ENCODE assay signal across 22 cellular contexts in the genomic region with DNA sequence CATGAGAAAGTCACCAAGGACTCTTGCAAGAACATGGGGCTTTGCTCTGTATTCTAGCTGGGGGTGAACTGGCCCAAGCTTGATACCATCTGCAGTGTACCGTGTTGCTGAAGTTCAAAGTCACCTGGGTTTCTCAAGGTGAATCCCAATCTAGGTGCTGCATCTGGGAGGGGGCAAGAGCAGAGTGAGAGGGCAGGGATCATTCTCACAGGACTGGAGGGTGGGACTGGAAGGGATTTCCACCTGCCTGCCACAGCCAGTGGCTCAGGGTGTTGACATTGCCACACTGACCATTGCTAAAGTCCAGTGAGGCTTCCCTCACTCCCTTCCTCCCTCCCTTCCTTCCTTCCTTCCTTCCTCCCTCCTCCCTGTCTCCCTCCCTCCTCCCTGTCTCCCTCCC.
"Had no signal": no experiment of that assay in that cellular context is flagged by ENCODE, and none has a peak within 500 bp of the region (broad histone marks: within the 10 kb centered on the region; RNA-seq: fewer than 3 reads in every experiment).

No MANE protein-coding gene starts in this region.

- H3K27ac Mint-ChIP-seq: activated CD8-positive, alpha-beta T cell treated with anti-CD3 and anti-CD28 coated beads for 36 hours; activated naive CD4-positive, alpha-beta T cell treated with anti-CD3 and anti-CD28 coated beads, Interleukin-2, amount 50 U/mL, for 24 hours; T-helper 17 cell had no signal

- H3K4me3 ChIP-seq: ascending aorta, body of pancreas, K562 had no signal

- H3K27me3 ChIP-seq: ascending aorta, body of pancreas had no signal

- H3K4me1 ChIP-seq: ascending aorta, body of pancreas had no signal

- H3K9me3 ChIP-seq: ascending aorta, body of pancreas had no signal

- H3K27me3 Mint-ChIP-seq: central memory CD8-positive, alpha-beta T cell had no signal

- H3K4me3 Mint-ChIP-seq: activated CD8-positive, alpha-beta T cell treated with anti-CD3 and anti-CD28 coated beads for 36 hours; activated naive CD4-positive, alpha-beta T cell treated with anti-CD3 and anti-CD28 coated beads, Interleukin-2, amount 50 U/mL, for 24 hours; central memory CD8-positive, alpha-beta T cell; T-helper 17 cell had no signal

- ATAC-seq: activated CD8-positive, alpha-beta T cell treated with anti-CD3 and anti-CD28 coated beads for 36 hours; body of pancreas; K562; PC-3; T-helper 17 cell had no signal

- H3K36me3 Mint-ChIP-seq: activated naive CD4-positive, alpha-beta T cell treated with anti-CD3 and anti-CD28 coated beads, Interleukin-2, amount 50 U/mL, for 24 hours had no signal

- DNase-seq: activated CD4-positive, alpha-beta T cell treated with anti-CD3 and anti-CD28 coated beads for 4 hours; activated CD8-positive, alpha-beta memory T cell treated with anti-CD3 and anti-CD28 coated beads, Interleukin-2, amount 50 U/mL, for 48 hours; activated CD8-positive, alpha-beta T cell treated with anti-CD3 and anti-CD28 coated beads for 36 hours; activated naive CD4-positive, alpha-beta T cell; activated T-cell treated with anti-CD3 and anti-CD28 coated beads, Interleukin-2, amount 50 U/mL, for 1 hour; amniotic stem cell; body of pancreas; Karpas-422; NCI-H1105 treated with DMSO at 0.1 percent for 48 hours; NCI-H146; NCI-H2029; NCI-H2107; NCI-H226; NCI-H526 treated with DMSO at 0.1 percent for 48 hours; PC-3; SHP77; T-helper 17 cell; T1000 had no signal

- H3K36me3 ChIP-seq: ascending aorta had no signal

- H3K4me1 Mint-ChIP-seq: activated naive CD4-positive, alpha-beta T cell treated with anti-CD3 and anti-CD28 coated beads, Interleukin-2, amount 50 U/mL, for 24 hours; central memory CD8-positive, alpha-beta T cell; T-helper 17 cell had no signal

- H3K27ac ChIP-seq: ascending aorta, body of pancreas had no signal

- H3K9me3 Mint-ChIP-seq: activated CD8-positive, alpha-beta T cell treated with anti-CD3 and anti-CD28 coated beads for 36 hours; activated naive CD4-positive, alpha-beta T cell treated with anti-CD3 and anti-CD28 coated beads, Interleukin-2, amount 50 U/mL, for 24 hours; central memory CD8-positive, alpha-beta T cell had no signal
